29 cellular contexts compared by ENCODE assay signal in genomic region chr20:36688630-36689029, GRCh38. TPM values are rescaled to one million over a fixed set of nuclear protein-coding genes. Genes with fewer than 3 reads are reported as not detected.
"Had no signal": no experiment of that assay in that cellular context is flagged by ENCODE, and none has a peak within 500 bp of the region (broad histone marks: within the 10 kb centered on the region; RNA-seq: fewer than 3 reads in every experiment).

No MANE protein-coding gene starts in this region.

- DNase-seq: activated CD4-positive, alpha-beta T cell treated with anti-CD3 and anti-CD28 coated beads for 48 hours; activated CD4-positive, alpha-beta T cell treated with anti-CD3 and anti-CD28 coated beads, Interleukin-2, amount 50 U/mL, for 48 hours; activated CD8-positive, alpha-beta memory T cell treated with anti-CD3 and anti-CD28 coated beads, Interleukin-2, amount 10 ng/mL, durations not matched to agents 7 days and 5 days; activated effector memory CD4-positive, alpha-beta T cell treated with Interleukin-2 at 50 U/mL for 16 hours; activated naive CD4-positive, alpha-beta T cell; activated T-cell treated with anti-CD3 and anti-CD28 coated beads, Interleukin-2, amount 50 U/mL, for 24 hours; amygdala; brain microvascular endothelial cell; MG63; MV-4-11; NCI-H1092 treated with DMSO at 0.1 percent for 48 hours; NCI-H1417 treated with DMSO at 0.1 percent for 48 hours; NCI-H1694; NCI-H2029; NCI-H510A treated with DMSO at 0.1 percent for 48 hours; NCI-H69; NK-92 treated with Interleukin-12 subunit alpha and Interleukin-12 subunit beta, amount 100 ng/mL, for 24 hours; Peyer's patch; Right ventricle myocardium superior; SJCRH30; SK-N-SH; T-helper 1 cell had no signal

- H3K4me2 ChIP-seq: KMS-11, SK-N-SH had no signal

- H3K4me1 ChIP-seq: Peyer's patch, SJCRH30 had no signal

- H3K4me3 ChIP-seq: MG63, Peyer's patch, SJCRH30 had no signal

- ATAC-seq: activated CD4-positive, CD25-positive, alpha-beta regulatory T cell treated with anti-CD3 and anti-CD28 coated beads, Interleukin-2, amount 50 U/mL, for 24 hours; activated CD8-positive, alpha-beta memory T cell treated with anti-CD3 and anti-CD28 coated beads, Interleukin-2, amount 10 ng/mL, durations not matched to agents 7 days and 5 days had no signal

- H3K27me3 ChIP-seq: brain microvascular endothelial cell, MG63, Peyer's patch, SJCRH30 had no signal

- H3K4me1 Mint-ChIP-seq: activated CD8-positive, alpha-beta memory T cell treated with anti-CD3 and anti-CD28 coated beads, Interleukin-2, amount 10 ng/mL, durations not matched to agents 7 days and 5 days had no signal

- H3K9me3 Mint-ChIP-seq: activated naive CD4-positive, alpha-beta T cell treated with anti-CD3 and anti-CD28 coated beads, Interleukin-2, amount 50 U/mL, for 24 hours; activated T-cell treated with anti-CD3 and anti-CD28 coated beads, Interleukin-2, amount 50 U/mL, for 24 hours; activated T-helper 1 cell treated with anti-CD3 and anti-CD28 coated beads, Interleukin-12 subunit alpha, Interleukin-12 subunit beta, Interleukin-2, Interleukin-4 antibody, amounts not matched to agents 30 ng/mL and 10 ng/mL and 1 ng/mL, durations not matched to agents 14 hours and 24 hours and 36 hours; IgD-negative memory B cell; T-helper 2 cell treated with Interferon-gamma antibody and Interleukin-4, amounts not matched to agents 5 μg/mL and 100 μg/mL, for 36 hours had no signal

- H3K27me3 Mint-ChIP-seq: activated CD8-positive, alpha-beta memory T cell treated with anti-CD3 and anti-CD28 coated beads, Interleukin-2, amount 10 ng/mL, durations not matched to agents 7 days and 5 days; activated naive CD4-positive, alpha-beta T cell treated with anti-CD3 and anti-CD28 coated beads, Interleukin-2, amount 50 U/mL, for 24 hours; activated T-cell treated with anti-CD3 and anti-CD28 coated beads, Interleukin-2, amount 50 U/mL, for 24 hours; IgD-negative memory B cell had no signal

- H3K27ac Mint-ChIP-seq: activated CD8-positive, alpha-beta memory T cell treated with anti-CD3 and anti-CD28 coated beads, Interleukin-2, amount 10 ng/mL, durations not matched to agents 7 days and 5 days; activated naive CD4-positive, alpha-beta T cell treated with anti-CD3 and anti-CD28 coated beads, Interleukin-2, amount 50 U/mL, for 24 hours; activated T-cell treated with anti-CD3 and anti-CD28 coated beads, Interleukin-2, amount 50 U/mL, for 24 hours; activated T-helper 1 cell treated with anti-CD3 and anti-CD28 coated beads, Interleukin-12 subunit alpha, Interleukin-12 subunit beta, Interleukin-2, Interleukin-4 antibody, amounts not matched to agents 30 ng/mL and 10 ng/mL and 1 ng/mL, durations not matched to agents 14 hours and 24 hours and 36 hours; IgD-negative memory B cell; T-helper 2 cell treated with Interferon-gamma antibody and Interleukin-4, amounts not matched to agents 5 μg/mL and 100 μg/mL, for 36 hours had no signal

- H3K36me3 Mint-ChIP-seq: activated CD8-positive, alpha-beta memory T cell treated with anti-CD3 and anti-CD28 coated beads, Interleukin-2, amount 10 ng/mL, durations not matched to agents 7 days and 5 days had no signal

- H3K36me3 ChIP-seq: brain microvascular endothelial cell had no signal

- H3K9me3 ChIP-seq: MG63, Peyer's patch, SJCRH30, SK-N-SH had no signal

- H3K9ac ChIP-seq: KMS-11, SK-N-SH had no signal

- H3K27ac ChIP-seq: brain microvascular endothelial cell, KMS-11, Peyer's patch, RWPE1, SJCRH30 had no signal

- H3K4me3 Mint-ChIP-seq: activated CD8-positive, alpha-beta memory T cell treated with anti-CD3 and anti-CD28 coated beads, Interleukin-2, amount 10 ng/mL, durations not matched to agents 7 days and 5 days; activated naive CD4-positive, alpha-beta T cell treated with anti-CD3 and anti-CD28 coated beads, Interleukin-2, amount 50 U/mL, for 24 hours; activated T-cell treated with anti-CD3 and anti-CD28 coated beads, Interleukin-2, amount 50 U/mL, for 24 hours; activated T-helper 1 cell treated with anti-CD3 and anti-CD28 coated beads, Interleukin-12 subunit alpha, Interleukin-12 subunit beta, Interleukin-2, Interleukin-4 antibody, amounts not matched to agents 30 ng/mL and 10 ng/mL and 1 ng/mL, durations not matched to agents 14 hours and 24 hours and 36 hours; IgD-negative memory B cell; T-helper 2 cell treated with Interferon-gamma antibody and Interleukin-4, amounts not matched to agents 5 μg/mL and 100 μg/mL, for 36 hours had no signal

RNA-seq across cellular contexts. Expression of gene SLA2, which starts 42.6 kb away (rescaled TPM):
- polyA plus RNA-seq: SK-N-SH had no signal
